ENCODE assay signal across 29 cellular contexts in the genomic region with DNA sequence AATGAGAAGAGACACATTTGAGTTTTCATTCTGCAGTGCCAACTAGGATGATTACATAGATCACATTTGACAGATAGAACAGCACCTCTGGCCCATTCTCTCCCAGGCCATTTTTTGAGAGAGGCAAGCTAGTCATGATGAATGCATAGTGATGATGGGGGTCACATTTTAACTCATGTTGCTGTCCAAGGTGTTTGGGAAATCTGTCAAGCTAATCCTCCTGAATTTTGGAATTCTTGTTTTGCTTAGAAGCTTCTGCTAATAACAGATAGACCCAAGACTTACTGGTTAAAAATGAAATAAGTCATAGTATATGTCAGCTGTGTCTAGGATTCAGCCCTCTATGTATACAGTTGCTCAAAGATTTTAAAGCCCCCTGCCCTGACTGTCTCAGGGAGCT.
"Had no signal": no experiment of that assay in that cellular context is flagged by ENCODE, and none has a peak within 500 bp of the region (broad histone marks: within the 10 kb centered on the region; RNA-seq: fewer than 3 reads in every experiment).

No MANE protein-coding gene starts in this region.

- H3K4me1 Mint-ChIP-seq: naive thymus-derived CD8-positive, alpha-beta T cell; nephron progenitor cell; stimulated activated effector memory CD8-positive, alpha-beta T cell treated with anti-CD3 and anti-CD28 coated beads, Interleukin-12 subunit alpha, Interleukin-12 subunit beta, amount 100 ng/mL, for 72 hours; stimulated activated naive B cell treated with anti-CD40 and anti-IgM and Interleukin-4, amounts not matched to agents 10 μg/mL and 1 μg/mL and 100 μg/mL, for 72 hours had no signal

- H3K4me3 ChIP-seq: neural progenitor cell, ovary, psoas muscle, right lobe of liver, sigmoid colon, suprapubic skin, testis, tibial artery, transverse colon, upper lobe of right lung, uterus had no signal

- H3K36me3 ChIP-seq: neural progenitor cell, ovary, right lobe of liver, sigmoid colon, suprapubic skin, tibial artery, transverse colon, upper lobe of right lung, uterus had no signal

- H3K9me3 ChIP-seq: ovary, psoas muscle, right lobe of liver, sigmoid colon, suprapubic skin, testis, tibial artery, transverse colon, upper lobe of right lung, uterus had no signal

- DNase-seq: naive thymus-derived CD8-positive, alpha-beta T cell; nephron progenitor cell; occipital lobe; ovary; psoas muscle; right cardiac atrium; right lobe of liver; sigmoid colon; small intestine; stimulated activated CD4-positive, alpha-beta T cell treated with anti-CD3 and anti-CD28 coated beads, Interleukin-15, amount 100 ng/mL, for 24 hours; stimulated activated CD4-positive, alpha-beta T cell treated with anti-CD3 and anti-CD28 coated beads, Interleukin-2, amount 100 ng/mL, for 24 hours; stimulated activated CD4-positive, alpha-beta T cell treated with anti-CD3 and anti-CD28 coated beads, Interleukin-2, amount 100 ng/mL, for 48 hours; stimulated activated CD4-positive, alpha-beta T cell treated with anti-CD3 and anti-CD28 coated beads, Interleukin-4, amount 100 ng/mL, for 24 hours; stimulated activated naive B cell treated with anti-CD40 and anti-IgM and Interleukin-4, amounts not matched to agents 10 μg/mL and 1 μg/mL and 100 μg/mL, for 72 hours; stimulated activated naive CD4-positive, alpha-beta T cell treated with Interleukin-2 at 50 U/mL for 16 hours; substantia nigra; testis; tibial artery; transverse colon; upper lobe of right lung; uterus had no signal

- H3K27ac Mint-ChIP-seq: naive thymus-derived CD8-positive, alpha-beta T cell; natural killer cell treated with Interleukin-12 subunit alpha and Interleukin-12 subunit beta and Interleukin-15 and Interleukin-18, amount 100 ng/mL, for 72 hours; nephron progenitor cell; neural progenitor cell; progenitor cell of endocrine pancreas; stimulated activated effector memory CD8-positive, alpha-beta T cell treated with anti-CD3 and anti-CD28 coated beads, Interleukin-12 subunit alpha, Interleukin-12 subunit beta, amount 100 ng/mL, for 72 hours; stimulated activated naive B cell treated with anti-CD40 and anti-IgM and Interleukin-4, amounts not matched to agents 10 μg/mL and 1 μg/mL and 100 μg/mL, for 72 hours; stimulated activated naive CD8-positive, alpha-beta T cell treated with anti-CD3 and anti-CD28 coated beads, Interleukin-15, Interleukin-2, amounts not matched to agents 100 ng/mL and 50 ng/mL, for 24 hours; type B pancreatic cell had no signal

- H3K4me1 ChIP-seq: parathyroid adenoma, psoas muscle, right lobe of liver, sigmoid colon, testis, upper lobe of right lung, uterus had no signal

- ATAC-seq: naive thymus-derived CD8-positive, alpha-beta T cell; natural killer cell treated with Interleukin-12 subunit alpha and Interleukin-12 subunit beta and Interleukin-15 and Interleukin-18, amount 100 ng/mL, for 72 hours; psoas muscle; right cardiac atrium; right lobe of liver; stimulated activated effector memory CD8-positive, alpha-beta T cell treated with anti-CD3 and anti-CD28 coated beads, Interleukin-12 subunit alpha, Interleukin-12 subunit beta, amount 100 ng/mL, for 72 hours; stimulated activated naive B cell treated with anti-CD40 and anti-IgM and Interleukin-4, amounts not matched to agents 10 μg/mL and 1 μg/mL and 100 μg/mL, for 72 hours; upper lobe of right lung had no signal

- H3K27me3 ChIP-seq: neural progenitor cell, ovary, right lobe of liver, sigmoid colon, suprapubic skin, testis, transverse colon, upper lobe of right lung, uterus had no signal

- H3K9ac ChIP-seq: neural progenitor cell, parathyroid adenoma had no signal

- H3K9me3 Mint-ChIP-seq: naive thymus-derived CD8-positive, alpha-beta T cell; natural killer cell treated with Interleukin-12 subunit alpha and Interleukin-12 subunit beta and Interleukin-15 and Interleukin-18, amount 100 ng/mL, for 72 hours; nephron progenitor cell; stimulated activated effector memory CD8-positive, alpha-beta T cell treated with anti-CD3 and anti-CD28 coated beads, Interleukin-12 subunit alpha, Interleukin-12 subunit beta, amount 100 ng/mL, for 72 hours; stimulated activated naive B cell treated with anti-CD40 and anti-IgM and Interleukin-4, amounts not matched to agents 10 μg/mL and 1 μg/mL and 100 μg/mL, for 72 hours; stimulated activated naive CD8-positive, alpha-beta T cell treated with anti-CD3 and anti-CD28 coated beads, Interleukin-15, Interleukin-2, amounts not matched to agents 100 ng/mL and 50 ng/mL, for 24 hours; type B pancreatic cell had no signal

- H3K27ac ChIP-seq: neural progenitor cell, ovary, parathyroid adenoma, psoas muscle, right lobe of liver, sigmoid colon, testis, transverse colon, upper lobe of right lung had no signal

- H3K36me3 Mint-ChIP-seq: naive thymus-derived CD8-positive, alpha-beta T cell; natural killer cell treated with Interleukin-12 subunit alpha and Interleukin-12 subunit beta and Interleukin-15 and Interleukin-18, amount 100 ng/mL, for 72 hours; neural progenitor cell; stimulated activated effector memory CD8-positive, alpha-beta T cell treated with anti-CD3 and anti-CD28 coated beads, Interleukin-12 subunit alpha, Interleukin-12 subunit beta, amount 100 ng/mL, for 72 hours; stimulated activated naive B cell treated with anti-CD40 and anti-IgM and Interleukin-4, amounts not matched to agents 10 μg/mL and 1 μg/mL and 100 μg/mL, for 72 hours; type B pancreatic cell had no signal

- H3K4me3 Mint-ChIP-seq: naive thymus-derived CD8-positive, alpha-beta T cell; natural killer cell treated with Interleukin-12 subunit alpha and Interleukin-12 subunit beta and Interleukin-15 and Interleukin-18, amount 100 ng/mL, for 72 hours; nephron progenitor cell; neural progenitor cell; stimulated activated effector memory CD8-positive, alpha-beta T cell treated with anti-CD3 and anti-CD28 coated beads, Interleukin-12 subunit alpha, Interleukin-12 subunit beta, amount 100 ng/mL, for 72 hours; stimulated activated naive B cell treated with anti-CD40 and anti-IgM and Interleukin-4, amounts not matched to agents 10 μg/mL and 1 μg/mL and 100 μg/mL, for 72 hours; stimulated activated naive CD8-positive, alpha-beta T cell treated with anti-CD3 and anti-CD28 coated beads, Interleukin-15, Interleukin-2, amounts not matched to agents 100 ng/mL and 50 ng/mL, for 24 hours; type B pancreatic cell had no signal
